In the genomic region with DNA sequence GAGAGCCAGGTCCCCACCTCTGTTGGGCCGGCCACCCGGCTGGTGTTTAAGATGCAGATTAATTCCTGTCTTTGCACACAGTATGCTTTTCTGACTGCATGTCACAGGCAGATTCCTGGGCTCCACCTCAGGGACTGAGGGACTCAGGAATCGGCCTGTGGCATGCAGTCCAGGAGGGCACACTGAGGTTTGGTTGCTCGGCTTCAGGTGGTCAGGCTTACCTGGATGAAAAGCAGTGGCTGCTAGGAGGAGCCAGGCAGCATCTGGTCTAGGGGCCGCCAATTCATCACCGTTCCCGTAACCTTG, we compare ENCODE assay signal across 9 cellular contexts. TPM values are rescaled to one million over a fixed set of nuclear protein-coding genes. Genes with fewer than 3 reads are reported as not detected.
DNase-seq lines count a peak whose midpoint lies in the region; ATAC-seq and TF ChIP-seq lines count a peak whose summit lies in the region.
"Had no signal": no experiment of that assay in that cellular context is flagged by ENCODE, and none has a peak within 500 bp of the region (broad histone marks: within the 10 kb centered on the region; RNA-seq: fewer than 3 reads in every experiment).

No MANE protein-coding gene starts in this region.

- H3K27me3 ChIP-seq in SK-N-SH (ENCODE audit: insufficient read depth) (no peaks in the 10 kb centered on the region), gastrocnemius medialis (no peaks in the 10 kb centered on the region)

- H3K9me3 ChIP-seq in SK-N-SH (no peaks in the 10 kb centered on the region), gastrocnemius medialis (no peaks in the 10 kb centered on the region)

- no peaks in the 10 kb centered on the region for H3K9me2 ChIP-seq in SK-N-SH

- intact Hi-C loops in gastrocnemius medialis (cut with DNase I; ENCODE audit: low total_unique reads), result loop anchor here (1.0 kb wide), 1 partner anchor 26 kb away; no protein-coding TSS in a partner anchor

- peaks cover 45% of the 10 kb centered on the region for H3K79me2 ChIP-seq in SK-N-SH (ENCODE audit: insufficient read depth)

- no peaks in the 10 kb centered on the region for H3F3A ChIP-seq in SK-N-SH (replicated peaks; ENCODE audit: insufficient read depth)

- no peak for TF ChIP-seq POLR2A in gastrocnemius medialis (IDR thresholded peaks at IDR 0.05)

- peak; percentile 8 for ATAC-seq in GM21723 (IDR thresholded peaks at IDR 0.05; ENCODE audit: unreplicated experiment)
- no peak for ATAC-seq in gastrocnemius medialis
- ATAC-seq in HG02970 (IDR thresholded peaks at IDR 0.05; ENCODE audit: low FRiP score, unreplicated experiment), result no peak
- no peak for ATAC-seq in GM21515 (IDR thresholded peaks at IDR 0.05; ENCODE audit: unreplicated experiment)
- ATAC-seq in GM18498 (IDR thresholded peaks at IDR 0.05; ENCODE audit: unreplicated experiment), result no peak

- H3K27ac ChIP-seq in SK-N-SH (ENCODE audit: low read depth in 2 of 2, low read length in 1 of 2) (no peak overlapping the region), gastrocnemius medialis (peak overlapping the region in 3 of 4 donors; percentile 33 to 94 (median 93))

- in situ Hi-C loops in gastrocnemius medialis (cut with MboI; ENCODE audit: low sequenced_read_pairs in 4 of 4), result no loop called here

- peak overlapping the region; percentile 97 for H3K4me2 ChIP-seq in SK-N-SH

- TF ChIP-seq EP300 in SK-N-SH (IDR thresholded peaks at IDR 0.05; ENCODE audit: borderline replicate concordance in 1 of 2, low read depth in 1 of 2, low read length in 1 of 2), result no peak

- peaks cover 38% of the 10 kb centered on the region for H4K20me1 ChIP-seq in SK-N-SH (ENCODE audit: insufficient read depth)

- peak overlapping the region; percentile 91 for H3K9ac ChIP-seq in SK-N-SH

- H3K4me1 ChIP-seq in SK-N-SH (ENCODE audit: control insufficient read depth in 1 of 2, insufficient read depth in 2 of 2, low read depth in 1 of 2, low read length in 1 of 2) (peaks cover 9 to 27% of the 10 kb centered on the region in 2 experiments; a peak in 2 of 4 replicates), gastrocnemius medialis (peaks cover 33 to 48% of the 10 kb centered on the region in 2 donors)

- H3K36me3 ChIP-seq in SK-N-SH (replicated peaks in 1 of 2; ENCODE audit: control insufficient read depth in 1 of 2, insufficient read depth in 2 of 2, low read length in 1 of 2), result peaks cover 0 to 20% of the 10 kb centered on the region in 2 experiments
- H3K36me3 ChIP-seq in gastrocnemius medialis, result peaks cover 0 to 23% of the 10 kb centered on the region in 2 donors

- POLR2A ChIA-PET in SK-N-SH (lab: Yijun Ruan, JAX), result no interaction called here

- TF ChIP-seq RAD21 in SK-N-SH (IDR thresholded peaks at IDR 0.05; ENCODE audit: low read length), result no peak

- peak overlapping the region; percentile 77 to 95 for H3K4me3 ChIP-seq in SK-N-SH (ENCODE audit: low read depth in 2 of 2, low read length in 1 of 2)
- H3K4me3 ChIP-seq in fibroblast of the aortic adventitia (ENCODE audit: low read depth, low read length), result peak overlapping the region; percentile 93
- H3K4me3 ChIP-seq in gastrocnemius medialis, result peak overlapping the region; percentile 78 to 99 (median 89)

- TF ChIP-seq CTCF in SK-N-SH (IDR thresholded peaks at IDR 0.05) (no peak), fibroblast of the aortic adventitia (IDR thresholded peaks at IDR 0.05; ENCODE audit: insufficient read depth, low read length) (no peak), gastrocnemius medialis (IDR thresholded peaks at IDR 0.05 in 4 of 5, conservative IDR thresholded peaks at IDR 0.05 in 1 of 5) (no peak)

- WGBS in SK-N-SH (ENCODE audit: low lambda C conversion rate), result 50% methylated on average over 7 of the region's 7 CpGs

- CTCF ChIA-PET in SK-N-SH (lab: Yijun Ruan, JAX), result interaction anchor here (1.3 kb wide), 1 partner anchor 111 kb away, joined by 5 read pairs; a partner anchor contains a TSS

- H2AFZ ChIP-seq in SK-N-SH (ENCODE audit: low read depth), result no peak overlapping the region

- DNase-seq in SK-N-SH, result no peak
- no peak for DNase-seq in fibroblast of the aortic adventitia (ENCODE audit: low read depth)
- DNase-seq in gastrocnemius medialis, result no peak
- no peak for DNase-seq in NCI-H524 treated with DMSO at 0.1 percent for 48 hours (lab: John Stamatoyannopoulos, UW)

TF ChIP-seq in SK-N-SH, 30 proteins besides CTCF, POLR2A, EP300 and RAD21:
- TF ChIP-seq RXRA (IDR thresholded peaks at IDR 0.05; ENCODE audit: borderline replicate concordance, low read depth) (no peak), MEF2A (IDR thresholded peaks at IDR 0.05; ENCODE audit: borderline replicate concordance, low read depth) (no peak), ELF1 (IDR thresholded peaks at IDR 0.05) (no peak), SMC3 (IDR thresholded peaks at IDR 0.05; ENCODE audit: low read depth, low read length) (no peak), MXI1 (IDR thresholded peaks at IDR 0.05; ENCODE audit: low read depth, low read length) (no peak)

RNA-seq across cellular contexts. Expression of a gene that starts 1.1 kb away (rescaled TPM):
- 35.1 and 36.6 TPM in 2 replicates for polyA plus RNA-seq in SK-N-SH (2012; rRNA removed)
- 24.3 and 32.1 TPM in 2 replicates for polyA plus RNA-seq in SK-N-SH (2012; cell fraction: cytosol; rRNA removed)
- polyA plus RNA-seq in SK-N-SH (2012; cell fraction: nucleus; rRNA removed), result 61.4 and 63.3 TPM in 2 replicates
- total RNA-seq in fibroblast of the aortic adventitia (ENCODE audit: low replicate concordance), result 14.4 and 19.9 TPM in 2 replicates
- total RNA-seq in gastrocnemius medialis, result 10 to 100 TPM; 19.8 to 39.3 (median 31.9) TPM

RNA-seq across cellular contexts. Expression of a gene that starts 27.4 kb away (rescaled TPM):
- polyA plus RNA-seq in SK-N-SH (2012; rRNA removed), result not detected in 2 replicates
- not detected in 2 replicates for polyA plus RNA-seq in SK-N-SH (2012; cell fraction: cytosol; rRNA removed)
- polyA plus RNA-seq in SK-N-SH (2012; cell fraction: nucleus; rRNA removed), result not detected in 2 replicates
- total RNA-seq in fibroblast of the aortic adventitia (ENCODE audit: low replicate concordance), result not detected in 2 replicates
- not detected for total RNA-seq in gastrocnemius medialis
- total RNA-seq: subcutaneous adipose tissue had no signal

Comparison
In these comparisons a context has a peak if more than half of its experiments do, and no peak if none do; other contexts are left out.
1. H3K27ac ChIP-seq: peak in gastrocnemius medialis (3 of 4); none in SK-N-SH (0 of 2).
2. Peak in every context shown above with its lines, with median percentiles within 50 percentile points of each other: H3K4me3 ChIP-seq.